Comparison of ENCODE assay signal across 11 cellular contexts in genomic region chr13:74070065-74070464, GRCh38.
DNase-seq lines count a peak whose midpoint lies in the region; ATAC-seq lines count a peak whose summit lies in the region.
"Had no signal": no experiment of that assay in that cellular context is flagged by ENCODE, and none has a peak within 500 bp of the region (broad histone marks: within the 10 kb centered on the region; RNA-seq: fewer than 3 reads in every experiment).

No MANE protein-coding gene starts in this region.

- H3K36me3 Mint-ChIP-seq in activated T-helper 1 cell treated with anti-CD3 and anti-CD28 coated beads, Interleukin-12 subunit alpha, Interleukin-12 subunit beta, Interleukin-2, Interleukin-4 antibody, amounts not matched to agents 30 ng/mL and 10 ng/mL and 1 ng/mL, durations not matched to agents 14 hours and 24 hours and 36 hours (ENCODE audit: low read depth) = peaks cover 16% of the 10 kb centered on the region

- peak; percentile 13 for DNase-seq in stimulated activated CD4-positive, alpha-beta T cell treated with anti-CD3 and anti-CD28 coated beads, Interleukin-15, amount 100 ng/mL, for 24 hours
- no peak for DNase-seq in stimulated activated CD4-positive, alpha-beta T cell treated with anti-CD3 and anti-CD28 coated beads, Interleukin-2, amount 100 ng/mL, for 48 hours
- peak; percentile 17 for DNase-seq in activated T-helper 1 cell treated with anti-CD3 and anti-CD28 coated beads, Interleukin-12 subunit alpha, Interleukin-12 subunit beta, Interleukin-2, Interleukin-4 antibody, amounts not matched to agents 30 ng/mL and 10 ng/mL and 1 ng/mL, durations not matched to agents 14 hours and 24 hours and 36 hours (ENCODE audit: low spot score)
- DNase-seq in putamen (ENCODE audit: low spot score) (no peak), ureter (ENCODE audit: low spot score) (no peak), left lobe of liver (ENCODE audit: low spot score) (no peak)
- DNase-seq: body of pancreas, SW 1271 had no signal

- H3K4me1 Mint-ChIP-seq in activated T-helper 1 cell treated with anti-CD3 and anti-CD28 coated beads, Interleukin-12 subunit alpha, Interleukin-12 subunit beta, Interleukin-2, Interleukin-4 antibody, amounts not matched to agents 30 ng/mL and 10 ng/mL and 1 ng/mL, durations not matched to agents 14 hours and 24 hours and 36 hours (ENCODE audit: low read depth) = peaks cover 32% of the 10 kb centered on the region

- peak; percentile 70 for ATAC-seq in HG03378 (IDR thresholded peaks at IDR 0.05; ENCODE audit: unreplicated experiment)
- ATAC-seq in left lobe of liver = no peak
- no peak for ATAC-seq in GM21717 (IDR thresholded peaks at IDR 0.05; ENCODE audit: unreplicated experiment)
- ATAC-seq: body of pancreas, HCT116 had no signal

- no peaks in the 10 kb centered on the region for H3K9me3 Mint-ChIP-seq in activated T-helper 1 cell treated with anti-CD3 and anti-CD28 coated beads, Interleukin-12 subunit alpha, Interleukin-12 subunit beta, Interleukin-2, Interleukin-4 antibody, amounts not matched to agents 30 ng/mL and 10 ng/mL and 1 ng/mL, durations not matched to agents 14 hours and 24 hours and 36 hours

- intact Hi-C loops in activated T-helper 1 cell treated with anti-CD3 and anti-CD28 coated beads, Interleukin-12 subunit alpha, Interleukin-12 subunit beta, Interleukin-2, Interleukin-4 antibody, amounts not matched to agents 30 ng/mL and 10 ng/mL and 1 ng/mL, durations not matched to agents 14 hours and 24 hours and 36 hours (cut with micrococcal nuclease) = loop anchor here (1.0 to 2.0 kb wide), 2 partner anchors 8 to 21 kb away; no protein-coding TSS in a partner anchor

- H3K27ac Mint-ChIP-seq in activated T-helper 1 cell treated with anti-CD3 and anti-CD28 coated beads, Interleukin-12 subunit alpha, Interleukin-12 subunit beta, Interleukin-2, Interleukin-4 antibody, amounts not matched to agents 30 ng/mL and 10 ng/mL and 1 ng/mL, durations not matched to agents 14 hours and 24 hours and 36 hours = peak overlapping the region; percentile 32

- peak overlapping the region; percentile 15 for H3K4me3 Mint-ChIP-seq in activated T-helper 1 cell treated with anti-CD3 and anti-CD28 coated beads, Interleukin-12 subunit alpha, Interleukin-12 subunit beta, Interleukin-2, Interleukin-4 antibody, amounts not matched to agents 30 ng/mL and 10 ng/mL and 1 ng/mL, durations not matched to agents 14 hours and 24 hours and 36 hours

- no peaks in the 10 kb centered on the region for H3K27me3 Mint-ChIP-seq in activated T-helper 1 cell treated with anti-CD3 and anti-CD28 coated beads, Interleukin-12 subunit alpha, Interleukin-12 subunit beta, Interleukin-2, Interleukin-4 antibody, amounts not matched to agents 30 ng/mL and 10 ng/mL and 1 ng/mL, durations not matched to agents 14 hours and 24 hours and 36 hours (ENCODE audit: insufficient read depth)

Comparison
In these comparisons a context has a peak if more than half of its experiments do, and no peak if none do; other contexts are left out.
1. DNase-seq: peak in stimulated activated CD4-positive, alpha-beta T cell treated with anti-CD3 and anti-CD28 coated beads, Interleukin-15, amount 100 ng/mL, for 24 hours (single experiment) and activated T-helper 1 cell treated with anti-CD3 and anti-CD28 coated beads, Interleukin-12 subunit alpha, Interleukin-12 subunit beta, Interleukin-2, Interleukin-4 antibody, amounts not matched to agents 30 ng/mL and 10 ng/mL and 1 ng/mL, durations not matched to agents 14 hours and 24 hours and 36 hours (single experiment); none in stimulated activated CD4-positive, alpha-beta T cell treated with anti-CD3 and anti-CD28 coated beads, Interleukin-2, amount 100 ng/mL, for 48 hours (0 of 2), putamen (single experiment), ureter (single experiment) and left lobe of liver (single experiment).